Comparison of ENCODE assay signal across 1 cellular context in the genomic region with DNA sequence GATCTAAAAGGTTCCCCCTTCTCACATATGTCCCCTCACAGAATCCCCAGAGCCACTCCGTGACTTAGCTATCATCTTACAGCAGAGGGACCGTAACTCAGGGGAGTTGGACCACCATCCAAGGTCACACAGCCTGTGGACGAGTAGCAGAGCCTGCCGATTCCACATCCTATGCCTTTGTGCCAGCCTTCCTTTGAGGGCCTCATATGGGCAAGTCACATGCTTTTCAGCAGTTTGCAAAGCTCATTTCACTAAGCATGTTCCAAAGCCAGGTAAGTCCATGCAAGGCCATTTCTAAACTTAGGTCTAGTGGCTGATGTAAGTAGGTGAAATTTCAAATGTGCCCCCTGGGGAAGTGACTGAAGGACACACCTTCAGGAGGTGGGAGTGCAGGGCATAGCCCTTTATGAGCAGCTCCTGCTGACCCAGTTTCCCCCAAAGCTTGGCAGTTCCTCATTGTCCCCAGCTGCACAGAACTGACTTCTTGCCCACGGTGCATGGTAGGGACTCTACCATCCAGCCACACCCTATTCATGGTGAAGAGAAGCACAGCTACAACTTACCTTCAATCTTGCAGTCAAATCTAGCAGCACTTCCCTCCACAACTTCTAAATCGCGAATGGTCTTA.
TF ChIP-seq lines count a peak whose summit lies in the region.

No MANE protein-coding gene starts in this region.

TF ChIP-seq in K562, 482 proteins besides CTCF, POLR2A, EP300 and RAD21 (continues in another document):
- TF ChIP-seq, protein P1, sequence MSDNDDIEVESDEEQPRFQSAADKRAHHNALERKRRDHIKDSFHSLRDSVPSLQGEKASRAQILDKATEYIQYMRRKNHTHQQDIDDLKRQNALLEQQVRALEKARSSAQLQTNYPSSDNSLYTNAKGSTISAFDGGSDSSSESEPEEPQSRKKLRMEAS (CRISPR knock-in tag; IDR thresholded peaks at IDR 0.05), result no peak
- no peak for TF ChIP-seq SIN3A (IDR thresholded peaks at IDR 0.05; ENCODE audit: borderline replicate concordance in 2 of 2, control insufficient read depth in 1 of 2, low read depth in 2 of 2, low read length in 2 of 2)
- TF ChIP-seq, protein P2, sequence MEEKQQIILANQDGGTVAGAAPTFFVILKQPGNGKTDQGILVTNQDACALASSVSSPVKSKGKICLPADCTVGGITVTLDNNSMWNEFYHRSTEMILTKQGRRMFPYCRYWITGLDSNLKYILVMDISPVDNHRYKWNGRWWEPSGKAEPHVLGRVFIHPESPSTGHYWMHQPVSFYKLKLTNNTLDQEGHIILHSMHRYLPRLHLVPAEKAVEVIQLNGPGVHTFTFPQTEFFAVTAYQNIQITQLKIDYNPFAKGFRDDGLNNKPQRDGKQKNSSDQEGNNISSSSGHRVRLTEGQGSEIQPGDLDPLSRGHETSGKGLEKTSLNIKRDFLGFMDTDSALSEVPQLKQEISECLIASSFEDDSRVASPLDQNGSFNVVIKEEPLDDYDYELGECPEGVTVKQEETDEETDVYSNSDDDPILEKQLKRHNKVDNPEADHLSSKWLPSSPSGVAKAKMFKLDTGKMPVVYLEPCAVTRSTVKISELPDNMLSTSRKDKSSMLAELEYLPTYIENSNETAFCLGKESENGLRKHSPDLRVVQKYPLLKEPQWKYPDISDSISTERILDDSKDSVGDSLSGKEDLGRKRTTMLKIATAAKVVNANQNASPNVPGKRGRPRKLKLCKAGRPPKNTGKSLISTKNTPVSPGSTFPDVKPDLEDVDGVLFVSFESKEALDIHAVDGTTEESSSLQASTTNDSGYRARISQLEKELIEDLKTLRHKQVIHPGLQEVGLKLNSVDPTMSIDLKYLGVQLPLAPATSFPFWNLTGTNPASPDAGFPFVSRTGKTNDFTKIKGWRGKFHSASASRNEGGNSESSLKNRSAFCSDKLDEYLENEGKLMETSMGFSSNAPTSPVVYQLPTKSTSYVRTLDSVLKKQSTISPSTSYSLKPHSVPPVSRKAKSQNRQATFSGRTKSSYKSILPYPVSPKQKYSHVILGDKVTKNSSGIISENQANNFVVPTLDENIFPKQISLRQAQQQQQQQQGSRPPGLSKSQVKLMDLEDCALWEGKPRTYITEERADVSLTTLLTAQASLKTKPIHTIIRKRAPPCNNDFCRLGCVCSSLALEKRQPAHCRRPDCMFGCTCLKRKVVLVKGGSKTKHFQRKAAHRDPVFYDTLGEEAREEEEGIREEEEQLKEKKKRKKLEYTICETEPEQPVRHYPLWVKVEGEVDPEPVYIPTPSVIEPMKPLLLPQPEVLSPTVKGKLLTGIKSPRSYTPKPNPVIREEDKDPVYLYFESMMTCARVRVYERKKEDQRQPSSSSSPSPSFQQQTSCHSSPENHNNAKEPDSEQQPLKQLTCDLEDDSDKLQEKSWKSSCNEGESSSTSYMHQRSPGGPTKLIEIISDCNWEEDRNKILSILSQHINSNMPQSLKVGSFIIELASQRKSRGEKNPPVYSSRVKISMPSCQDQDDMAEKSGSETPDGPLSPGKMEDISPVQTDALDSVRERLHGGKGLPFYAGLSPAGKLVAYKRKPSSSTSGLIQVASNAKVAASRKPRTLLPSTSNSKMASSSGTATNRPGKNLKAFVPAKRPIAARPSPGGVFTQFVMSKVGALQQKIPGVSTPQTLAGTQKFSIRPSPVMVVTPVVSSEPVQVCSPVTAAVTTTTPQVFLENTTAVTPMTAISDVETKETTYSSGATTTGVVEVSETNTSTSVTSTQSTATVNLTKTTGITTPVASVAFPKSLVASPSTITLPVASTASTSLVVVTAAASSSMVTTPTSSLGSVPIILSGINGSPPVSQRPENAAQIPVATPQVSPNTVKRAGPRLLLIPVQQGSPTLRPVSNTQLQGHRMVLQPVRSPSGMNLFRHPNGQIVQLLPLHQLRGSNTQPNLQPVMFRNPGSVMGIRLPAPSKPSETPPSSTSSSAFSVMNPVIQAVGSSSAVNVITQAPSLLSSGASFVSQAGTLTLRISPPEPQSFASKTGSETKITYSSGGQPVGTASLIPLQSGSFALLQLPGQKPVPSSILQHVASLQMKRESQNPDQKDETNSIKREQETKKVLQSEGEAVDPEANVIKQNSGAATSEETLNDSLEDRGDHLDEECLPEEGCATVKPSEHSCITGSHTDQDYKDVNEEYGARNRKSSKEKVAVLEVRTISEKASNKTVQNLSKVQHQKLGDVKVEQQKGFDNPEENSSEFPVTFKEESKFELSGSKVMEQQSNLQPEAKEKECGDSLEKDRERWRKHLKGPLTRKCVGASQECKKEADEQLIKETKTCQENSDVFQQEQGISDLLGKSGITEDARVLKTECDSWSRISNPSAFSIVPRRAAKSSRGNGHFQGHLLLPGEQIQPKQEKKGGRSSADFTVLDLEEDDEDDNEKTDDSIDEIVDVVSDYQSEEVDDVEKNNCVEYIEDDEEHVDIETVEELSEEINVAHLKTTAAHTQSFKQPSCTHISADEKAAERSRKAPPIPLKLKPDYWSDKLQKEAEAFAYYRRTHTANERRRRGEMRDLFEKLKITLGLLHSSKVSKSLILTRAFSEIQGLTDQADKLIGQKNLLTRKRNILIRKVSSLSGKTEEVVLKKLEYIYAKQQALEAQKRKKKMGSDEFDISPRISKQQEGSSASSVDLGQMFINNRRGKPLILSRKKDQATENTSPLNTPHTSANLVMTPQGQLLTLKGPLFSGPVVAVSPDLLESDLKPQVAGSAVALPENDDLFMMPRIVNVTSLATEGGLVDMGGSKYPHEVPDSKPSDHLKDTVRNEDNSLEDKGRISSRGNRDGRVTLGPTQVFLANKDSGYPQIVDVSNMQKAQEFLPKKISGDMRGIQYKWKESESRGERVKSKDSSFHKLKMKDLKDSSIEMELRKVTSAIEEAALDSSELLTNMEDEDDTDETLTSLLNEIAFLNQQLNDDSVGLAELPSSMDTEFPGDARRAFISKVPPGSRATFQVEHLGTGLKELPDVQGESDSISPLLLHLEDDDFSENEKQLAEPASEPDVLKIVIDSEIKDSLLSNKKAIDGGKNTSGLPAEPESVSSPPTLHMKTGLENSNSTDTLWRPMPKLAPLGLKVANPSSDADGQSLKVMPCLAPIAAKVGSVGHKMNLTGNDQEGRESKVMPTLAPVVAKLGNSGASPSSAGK (IDR thresholded peaks at IDR 0.05), result peak; percentile 30; the same call in 1 of the 2 replicates
- TF ChIP-seq L3MBTL2 (IDR thresholded peaks at IDR 0.05), result 0 out of 2 replicates have a peak, but pooled peaks have one; percentile 19
- TF ChIP-seq ZNF408 (CRISPR knock-in tag; IDR thresholded peaks at IDR 0.05; ENCODE audit: low read depth), result no peak
- TF ChIP-seq CSDE1 (IDR thresholded peaks at IDR 0.05), result no peak
- TF ChIP-seq, protein P3, sequence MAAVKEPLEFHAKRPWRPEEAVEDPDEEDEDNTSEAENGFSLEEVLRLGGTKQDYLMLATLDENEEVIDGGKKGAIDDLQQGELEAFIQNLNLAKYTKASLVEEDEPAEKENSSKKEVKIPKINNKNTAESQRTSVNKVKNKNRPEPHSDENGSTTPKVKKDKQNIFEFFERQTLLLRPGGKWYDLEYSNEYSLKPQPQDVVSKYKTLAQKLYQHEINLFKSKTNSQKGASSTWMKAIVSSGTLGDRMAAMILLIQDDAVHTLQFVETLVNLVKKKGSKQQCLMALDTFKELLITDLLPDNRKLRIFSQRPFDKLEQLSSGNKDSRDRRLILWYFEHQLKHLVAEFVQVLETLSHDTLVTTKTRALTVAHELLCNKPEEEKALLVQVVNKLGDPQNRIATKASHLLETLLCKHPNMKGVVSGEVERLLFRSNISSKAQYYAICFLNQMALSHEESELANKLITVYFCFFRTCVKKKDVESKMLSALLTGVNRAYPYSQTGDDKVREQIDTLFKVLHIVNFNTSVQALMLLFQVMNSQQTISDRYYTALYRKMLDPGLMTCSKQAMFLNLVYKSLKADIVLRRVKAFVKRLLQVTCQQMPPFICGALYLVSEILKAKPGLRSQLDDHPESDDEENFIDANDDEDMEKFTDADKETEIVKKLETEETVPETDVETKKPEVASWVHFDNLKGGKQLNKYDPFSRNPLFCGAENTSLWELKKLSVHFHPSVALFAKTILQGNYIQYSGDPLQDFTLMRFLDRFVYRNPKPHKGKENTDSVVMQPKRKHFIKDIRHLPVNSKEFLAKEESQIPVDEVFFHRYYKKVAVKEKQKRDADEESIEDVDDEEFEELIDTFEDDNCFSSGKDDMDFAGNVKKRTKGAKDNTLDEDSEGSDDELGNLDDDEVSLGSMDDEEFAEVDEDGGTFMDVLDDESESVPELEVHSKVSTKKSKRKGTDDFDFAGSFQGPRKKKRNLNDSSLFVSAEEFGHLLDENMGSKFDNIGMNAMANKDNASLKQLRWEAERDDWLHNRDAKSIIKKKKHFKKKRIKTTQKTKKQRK (IDR thresholded peaks at IDR 0.05; ENCODE audit: borderline replicate concordance, low read depth, low read length), result no peak
- TF ChIP-seq ZEB2 (IDR thresholded peaks at IDR 0.05), result peak; percentile 46; the same call in 1 of the 2 replicates
- TF ChIP-seq HOXB6 (CRISPR knock-in tag; IDR thresholded peaks at IDR 0.05; ENCODE audit: borderline replicate concordance), result no peak
- TF ChIP-seq ZNF780A (CRISPR knock-in tag; IDR thresholded peaks at IDR 0.05), result no peak
- TF ChIP-seq MTA1 (IDR thresholded peaks at IDR 0.05; ENCODE audit: borderline replicate concordance), result no peak
- no peak for TF ChIP-seq PHF21A (IDR thresholded peaks at IDR 0.05; ENCODE audit: borderline replicate concordance, low read depth)
- TF ChIP-seq HDGF (IDR thresholded peaks at IDR 0.05), result no peak
- peak in 1 of 2 experiments; percentile 32; a peak in 1 of 4 replicates for TF ChIP-seq TRIM24 (IDR thresholded peaks at IDR 0.05)
- no peak for TF ChIP-seq ZNF140 (CRISPR knock-in tag; IDR thresholded peaks at IDR 0.05)
- TF ChIP-seq CXXC5 (CRISPR knock-in tag; IDR thresholded peaks at IDR 0.05), result peak; percentile 24; the same call in 1 of the 2 replicates
- TF ChIP-seq ZNF165 (CRISPR knock-in tag; IDR thresholded peaks at IDR 0.05; ENCODE audit: borderline replicate concordance), result no peak
- no peak for TF ChIP-seq SREBF1 (IDR thresholded peaks at IDR 0.05; ENCODE audit: borderline replicate concordance, low read depth, low read length)
- no peak for TF ChIP-seq SAFB (IDR thresholded peaks at IDR 0.05; ENCODE audit: borderline replicate concordance, low read depth, low read length)
- no peak for TF ChIP-seq RBM34 (IDR thresholded peaks at IDR 0.05; ENCODE audit: borderline replicate concordance, insufficient read depth, low read length)
- TF ChIP-seq, protein P4, sequence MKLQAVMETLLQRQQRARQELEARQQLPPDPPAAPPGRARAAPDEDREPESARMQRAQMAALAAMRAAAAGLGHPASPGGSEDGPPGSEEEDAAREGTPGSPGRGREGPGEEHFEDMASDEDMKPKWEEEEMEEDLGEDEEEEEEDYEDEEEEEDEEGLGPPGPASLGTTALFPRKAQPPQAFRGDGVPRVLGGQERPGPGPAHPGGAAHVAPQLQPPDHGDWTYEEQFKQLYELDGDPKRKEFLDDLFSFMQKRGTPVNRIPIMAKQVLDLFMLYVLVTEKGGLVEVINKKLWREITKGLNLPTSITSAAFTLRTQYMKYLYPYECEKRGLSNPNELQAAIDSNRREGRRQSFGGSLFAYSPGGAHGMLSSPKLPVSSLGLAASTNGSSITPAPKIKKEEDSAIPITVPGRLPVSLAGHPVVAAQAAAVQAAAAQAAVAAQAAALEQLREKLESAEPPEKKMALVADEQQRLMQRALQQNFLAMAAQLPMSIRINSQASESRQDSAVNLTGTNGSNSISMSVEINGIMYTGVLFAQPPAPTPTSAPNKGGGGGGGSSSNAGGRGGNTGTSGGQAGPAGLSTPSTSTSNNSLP (IDR thresholded peaks at IDR 0.05; ENCODE audit: borderline replicate concordance, low read depth, low read length), result no peak
- peak; percentile 42; the same call in 1 of the 2 replicates for TF ChIP-seq DMBX1 (CRISPR knock-in tag; IDR thresholded peaks at IDR 0.05; ENCODE audit: borderline replicate concordance)
- no peak for TF ChIP-seq RBBP5 (IDR thresholded peaks at IDR 0.05; ENCODE audit: borderline replicate concordance, insufficient read depth, low read length, poor library complexity, severe bottlenecking)
- TF ChIP-seq SAP30 (IDR thresholded peaks at IDR 0.05; ENCODE audit: borderline replicate concordance, insufficient read depth, low read depth, low read length, poor library complexity, severe bottlenecking), result no peak
- no peak for TF ChIP-seq TCF7 (IDR thresholded peaks at IDR 0.05; ENCODE audit: borderline replicate concordance)
- TF ChIP-seq SMAD4 (CRISPR knock-in tag; conservative IDR thresholded peaks at IDR 0.05), result 0 out of 2 replicates have a peak, but pooled peaks have one; percentile 32
- TF ChIP-seq, protein P5, sequence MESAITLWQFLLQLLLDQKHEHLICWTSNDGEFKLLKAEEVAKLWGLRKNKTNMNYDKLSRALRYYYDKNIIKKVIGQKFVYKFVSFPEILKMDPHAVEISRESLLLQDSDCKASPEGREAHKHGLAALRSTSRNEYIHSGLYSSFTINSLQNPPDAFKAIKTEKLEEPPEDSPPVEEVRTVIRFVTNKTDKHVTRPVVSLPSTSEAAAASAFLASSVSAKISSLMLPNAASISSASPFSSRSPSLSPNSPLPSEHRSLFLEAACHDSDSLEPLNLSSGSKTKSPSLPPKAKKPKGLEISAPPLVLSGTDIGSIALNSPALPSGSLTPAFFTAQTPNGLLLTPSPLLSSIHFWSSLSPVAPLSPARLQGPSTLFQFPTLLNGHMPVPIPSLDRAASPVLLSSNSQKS (CRISPR knock-in tag; IDR thresholded peaks at IDR 0.05), result no peak
- peak; percentile 17; the same call in 1 of the 2 replicates for TF ChIP-seq ZNF175 (CRISPR knock-in tag; IDR thresholded peaks at IDR 0.05; ENCODE audit: low read depth)
- 0 out of 2 replicates have a peak, but pooled peaks have one; percentile 14 for TF ChIP-seq MYC (IDR thresholded peaks at IDR 0.05; ENCODE audit: low read depth, low read length)
- TF ChIP-seq MYC (CRISPR knock-in tag; IDR thresholded peaks at IDR 0.05; ENCODE audit: borderline replicate concordance, low read depth), result no peak
- TF ChIP-seq ZNF785 (CRISPR knock-in tag; IDR thresholded peaks at IDR 0.05), result no peak
- TF ChIP-seq ETV1 (tag; conservative IDR thresholded peaks at IDR 0.05; ENCODE audit: low read depth), result 0 out of 2 replicates have a peak, but pooled peaks have one; percentile 15
- no peak for TF ChIP-seq FIP1L1 (IDR thresholded peaks at IDR 0.05; ENCODE audit: low read depth, low read length, poor library complexity, severe bottlenecking)
- TF ChIP-seq BCL6 (CRISPR knock-in tag; IDR thresholded peaks at IDR 0.05), result no peak
- TF ChIP-seq, protein P6, sequence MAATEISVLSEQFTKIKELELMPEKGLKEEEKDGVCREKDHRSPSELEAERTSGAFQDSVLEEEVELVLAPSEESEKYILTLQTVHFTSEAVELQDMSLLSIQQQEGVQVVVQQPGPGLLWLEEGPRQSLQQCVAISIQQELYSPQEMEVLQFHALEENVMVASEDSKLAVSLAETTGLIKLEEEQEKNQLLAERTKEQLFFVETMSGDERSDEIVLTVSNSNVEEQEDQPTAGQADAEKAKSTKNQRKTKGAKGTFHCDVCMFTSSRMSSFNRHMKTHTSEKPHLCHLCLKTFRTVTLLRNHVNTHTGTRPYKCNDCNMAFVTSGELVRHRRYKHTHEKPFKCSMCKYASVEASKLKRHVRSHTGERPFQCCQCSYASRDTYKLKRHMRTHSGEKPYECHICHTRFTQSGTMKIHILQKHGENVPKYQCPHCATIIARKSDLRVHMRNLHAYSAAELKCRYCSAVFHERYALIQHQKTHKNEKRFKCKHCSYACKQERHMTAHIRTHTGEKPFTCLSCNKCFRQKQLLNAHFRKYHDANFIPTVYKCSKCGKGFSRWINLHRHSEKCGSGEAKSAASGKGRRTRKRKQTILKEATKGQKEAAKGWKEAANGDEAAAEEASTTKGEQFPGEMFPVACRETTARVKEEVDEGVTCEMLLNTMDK (IDR thresholded peaks at IDR 0.05; ENCODE audit: borderline replicate concordance, insufficient read depth, low read depth, low read length, poor library complexity, severe bottlenecking), result no peak
- no peak for TF ChIP-seq ZBTB7A (IDR thresholded peaks at IDR 0.05; ENCODE audit: borderline replicate concordance, control insufficient read depth, low read depth, low read length)
- no peak for TF ChIP-seq NUFIP1 (IDR thresholded peaks at IDR 0.05; ENCODE audit: partially characterized antibody)
- TF ChIP-seq NFYB (IDR thresholded peaks at IDR 0.05; ENCODE audit: extremely low read depth, insufficient read length), result no peak
- no peak for TF ChIP-seq EWSR1 (IDR thresholded peaks at IDR 0.05; ENCODE audit: borderline replicate concordance, low read depth, partially characterized antibody)
